ENCODE assay signal across 10 cellular contexts in the genomic region with DNA sequence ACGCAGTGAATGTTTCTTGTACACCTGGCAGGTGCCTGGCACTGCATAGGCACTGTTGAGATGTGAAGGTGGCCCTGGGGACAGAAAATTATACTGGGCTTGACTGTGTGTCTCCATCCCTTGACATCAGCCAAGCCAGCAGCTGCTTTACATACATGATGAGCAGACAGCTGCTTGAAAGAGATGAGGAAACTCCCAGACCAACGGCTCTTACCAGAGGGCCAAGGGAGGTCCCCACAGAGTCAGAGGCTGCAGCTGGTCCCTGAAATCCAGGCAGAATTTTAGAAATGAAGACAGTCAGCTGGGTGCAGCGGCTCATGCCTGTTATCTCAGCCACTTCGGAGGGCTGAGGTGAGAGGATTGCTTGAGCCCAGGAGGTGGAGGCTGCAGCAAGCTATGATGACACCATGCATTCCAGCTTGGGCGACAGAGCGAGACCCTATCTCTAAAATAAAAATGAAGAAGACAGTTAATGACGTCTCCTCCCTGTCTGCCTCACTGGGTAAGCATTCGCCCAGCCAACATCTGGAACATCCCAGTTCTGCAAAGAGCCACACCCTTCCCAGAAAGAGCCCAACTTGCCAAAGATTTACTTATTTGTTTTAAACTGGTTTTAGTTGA. TPM values are rescaled to one million over a fixed set of nuclear protein-coding genes. Genes with fewer than 3 reads are reported as not detected.
DNase-seq lines count a peak whose midpoint lies in the region; ATAC-seq and TF ChIP-seq lines count a peak whose summit lies in the region.
"Had no signal": no experiment of that assay in that cellular context is flagged by ENCODE, and none has a peak within 500 bp of the region (broad histone marks: within the 10 kb centered on the region; RNA-seq: fewer than 3 reads in every experiment).

No MANE protein-coding gene starts in this region.

- H3K4me3 ChIP-seq in testis = no peak overlapping the region

- H3K36me3 Mint-ChIP-seq in effector memory CD8-positive, alpha-beta T cell (ENCODE audit: insufficient read depth) = peaks cover 54% of the 10 kb centered on the region

- intact Hi-C loops in testis (cut with DNase I; ENCODE audit: low total_unique reads) = no loop called here

- H3K4me3 Mint-ChIP-seq in effector memory CD8-positive, alpha-beta T cell = no peak overlapping the region
- H3K4me3 Mint-ChIP-seq: brain had no signal

- no peak for TF ChIP-seq CTCF in testis (IDR thresholded peaks at IDR 0.05)

- ATAC-seq in GM19328 (IDR thresholded peaks at IDR 0.05; ENCODE audit: unreplicated experiment) (peak; percentile 84), HG03135 (IDR thresholded peaks at IDR 0.05; ENCODE audit: unreplicated experiment) (peak; percentile 82)
- ATAC-seq in effector memory CD8-positive, alpha-beta T cell (replicated peaks) = peak; percentile 57

- TF ChIP-seq POLR2A in testis (IDR thresholded peaks at IDR 0.05) = no peak

- H3K36me3 ChIP-seq in testis (ENCODE audit: low read depth, missing control alignments) = no peaks in the 10 kb centered on the region

- H3K9me3 Mint-ChIP-seq in effector memory CD8-positive, alpha-beta T cell = no peaks in the 10 kb centered on the region

- no peaks in the 10 kb centered on the region for H3K27me3 Mint-ChIP-seq in effector memory CD8-positive, alpha-beta T cell

- H3K27me3 ChIP-seq in testis = no peaks in the 10 kb centered on the region

- peak overlapping the region in 1 of 2 donors; percentile 62 for H3K27ac Mint-ChIP-seq in effector memory CD8-positive, alpha-beta T cell

- H3K4me1 Mint-ChIP-seq in effector memory CD8-positive, alpha-beta T cell (ENCODE audit: low read depth in 2 of 2) = peaks cover 0 to 5% of the 10 kb centered on the region in 2 donors

- DNase-seq in AG08395 (ENCODE audit: low spot score) = peak; percentile 65
- no peak for DNase-seq in effector memory CD8-positive, alpha-beta T cell
- DNase-seq in cerebellar cortex (ENCODE audit: low spot score) = no peak
- no peak for DNase-seq in testis
- no peak for DNase-seq in retina
- no peak for DNase-seq in DMS114 treated with DMSO at 0.1 percent for 48 hours (lab: John Stamatoyannopoulos, UW; ENCODE audit: unreplicated experiment)
- DNase-seq: NCI-H2081 treated with DMSO at 0.1 percent for 48 hours had no signal

- no peak overlapping the region for H3K27ac ChIP-seq in testis

- no peaks in the 10 kb centered on the region for H3K4me1 ChIP-seq in testis

- no peaks in the 10 kb centered on the region for H3K9me3 ChIP-seq in testis

- 64 to 70% methylated on average over 7 to 8 of the region's 8 CpGs for WGBS in testis, 2 donors

RNA-seq across cellular contexts. Expression of a gene that starts 17.6 kb away (rescaled TPM):
- total RNA-seq in testis = 10 to 100 TPM; 42.4 to 54.8 TPM
- 38.6 TPM for polyA plus RNA-seq in testis (ENCODE audit: insufficient read depth, low read depth, low replicate concordance)
